In genomic region chr2:47037678-47038077, GRCh38 we compare ENCODE assay signal across 23 cellular contexts.
DNase-seq lines count a peak whose midpoint lies in the region; ATAC-seq, FAIRE-seq and TF ChIP-seq lines count a peak whose summit lies in the region.
"Had no signal": no experiment of that assay in that cellular context is flagged by ENCODE, and none has a peak within 500 bp of the region (broad histone marks: within the 10 kb centered on the region; RNA-seq: fewer than 3 reads in every experiment).

No MANE protein-coding gene starts in this region.

- ATAC-seq in gastroesophageal sphincter (no peak), HG03280 (IDR thresholded peaks at IDR 0.05; ENCODE audit: unreplicated experiment) (no peak), GM21390 (IDR thresholded peaks at IDR 0.05; ENCODE audit: unreplicated experiment) (no peak)
- ATAC-seq: GM12878, natural killer cell had no signal

- DNase-seq in NCI-H748 (lab: John Stamatoyannopoulos, UW; ENCODE audit: unreplicated experiment) = peak; percentile 1
- no peak for DNase-seq in NCI-H748 treated with DMSO at 0.1 percent for 48 hours (lab: John Stamatoyannopoulos, UW)
- peak; percentile 22 for DNase-seq in RCC 7860 (ENCODE audit: low spot score)
- no peak for DNase-seq in LoVo (ENCODE audit: low spot score)
- DNase-seq: activated CD4-positive, alpha-beta T cell treated with anti-CD3 and anti-CD28 coated beads for 4 hours; activated CD8-positive, alpha-beta memory T cell treated with anti-CD3 and anti-CD28 coated beads for 24 hours; activated gamma-delta T cell treated with Interleukin-2 at 50 U/mL for 16 hours; CD4-positive, alpha-beta T cell; HCEC 1CT; kidney; natural killer cell; NCI-H1092; NCI-H2029; NCI-H2227 treated with DMSO at 0.1 percent for 48 hours; retina; substantia nigra had no signal

- H3K27ac ChIP-seq in gastroesophageal sphincter (peak overlapping the region in 3 of 4 donors; percentile 95 to 96 (median 95)), stomach smooth muscle (ENCODE audit: low read length) (peak overlapping the region; percentile 24)
- H3K27ac ChIP-seq: 22Rv1 had no signal

- H3K36me3 ChIP-seq in gastroesophageal sphincter (peaks cover 0 to 6% of the 10 kb centered on the region in 2 donors), stomach smooth muscle (ENCODE audit: control insufficient read depth in 2 of 2, insufficient read depth in 2 of 2, low read length in 2 of 2) (peaks cover 0 to 2% of the 10 kb centered on the region in 2 donors)

- H3K9ac ChIP-seq in stomach smooth muscle (ENCODE audit: low read length in 2 of 2) = no peak overlapping the region

- H3K4me1 ChIP-seq in gastroesophageal sphincter (peaks cover 24 to 98% (median 73%) of the 10 kb centered on the region in 3 donors), stomach smooth muscle (ENCODE audit: control insufficient read depth, insufficient read depth, low read length) (peaks cover 83% of the 10 kb centered on the region)

- no peak for FAIRE-seq in RCC 7860 (lab: Jason Lieb, UNC)
- FAIRE-seq: endothelial cell of umbilical vein, GM12878, kidney had no signal

- H3K4me3 ChIP-seq in gastroesophageal sphincter (no peak overlapping the region), stomach smooth muscle (ENCODE audit: low read length in 2 of 2) (no peak overlapping the region)
- H3K4me3 ChIP-seq: GM12878 had no signal

- TF ChIP-seq POLR2A in gastroesophageal sphincter (IDR thresholded peaks at IDR 0.05) = no peak

- no peaks in the 10 kb centered on the region for H3K27me3 ChIP-seq in gastroesophageal sphincter
- no peaks in the 10 kb centered on the region for H3K27me3 ChIP-seq in stomach smooth muscle (ENCODE audit: control insufficient read depth in 1 of 2, insufficient read depth in 2 of 2, low read length in 2 of 2)

- TF ChIP-seq CTCF in gastroesophageal sphincter (IDR thresholded peaks at IDR 0.05) = no peak

- TF ChIP-seq EP300 in gastroesophageal sphincter (IDR thresholded peaks at IDR 0.05) = no peak

- H3K9me3 ChIP-seq in gastroesophageal sphincter = no peaks in the 10 kb centered on the region
- H3K9me3 ChIP-seq in stomach smooth muscle (ENCODE audit: control insufficient read depth in 2 of 2, low read length in 2 of 2) = no peaks in the 10 kb centered on the region

- WGBS in gastroesophageal sphincter (ENCODE audit: low coverage in 1 of 2), 2 donors = 90 to 100% methylated on average over 2 to 3 of the region's 9 CpGs

Comparison
In these comparisons a context has a peak if more than half of its experiments do, and no peak if none do; other contexts are left out.
1. DNase-seq: peak in NCI-H748 (single experiment) and RCC 7860 (single experiment); none in NCI-H748 treated with DMSO at 0.1 percent for 48 hours (single experiment) and LoVo (single experiment).